1 cellular context compared by ENCODE assay signal in the genomic region with DNA sequence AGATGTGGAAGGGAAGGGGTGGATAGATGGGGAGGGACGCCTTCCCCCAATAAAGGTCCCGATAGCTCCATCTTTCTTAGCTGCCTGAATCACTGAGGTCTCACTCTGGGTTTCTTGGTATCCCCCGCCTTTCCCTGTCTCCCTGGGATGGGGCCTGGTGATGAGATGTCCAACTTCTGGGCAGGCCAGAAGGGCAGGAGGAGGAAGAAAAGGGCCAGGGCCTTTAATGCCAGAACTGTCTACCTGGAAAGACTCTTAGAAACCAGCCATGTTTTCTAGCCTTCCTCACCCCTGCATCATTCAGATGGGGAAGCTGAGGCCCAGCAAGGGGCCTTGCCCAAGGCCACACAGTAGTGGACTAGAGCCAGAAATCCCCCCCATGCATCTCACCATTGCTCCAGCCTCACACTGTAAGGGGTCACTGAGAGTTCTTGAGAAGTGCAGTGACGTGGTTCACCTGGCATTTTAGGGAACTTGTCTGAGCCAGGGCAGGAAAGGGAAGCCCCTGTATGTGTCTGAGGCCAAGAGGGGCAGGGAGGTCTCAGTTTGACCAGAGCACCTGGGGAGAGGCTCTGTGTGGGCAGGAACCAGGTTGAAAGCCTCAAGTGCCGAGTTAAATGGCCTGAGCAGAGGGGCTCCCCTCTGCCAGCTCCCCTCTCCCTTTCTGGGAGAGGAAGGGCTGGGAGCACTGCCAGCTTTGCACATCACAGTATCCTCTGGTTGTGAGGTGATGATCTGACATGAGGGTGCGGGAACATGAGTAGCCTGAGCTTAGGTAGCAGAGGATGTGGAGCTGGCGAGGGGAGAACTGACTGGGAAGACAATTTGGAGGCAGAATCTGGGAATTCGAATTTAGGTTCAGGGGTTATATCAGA.
TF ChIP-seq lines count a peak whose summit lies in the region.

No MANE protein-coding gene starts in this region.

TF ChIP-seq in IMR-90, 13 proteins besides CTCF, POLR2A, EP300 and RAD21 (continued from another document):
- TF ChIP-seq MXI1 (IDR thresholded peaks at IDR 0.05; ENCODE audit: borderline replicate concordance, low read depth, low read length) (no peak), RFX5 (IDR thresholded peaks at IDR 0.05; ENCODE audit: low read depth, low read length) (no peak), MAFK (IDR thresholded peaks at IDR 0.05; ENCODE audit: low read depth, low read length) (no peak), NFE2L2 (IDR thresholded peaks at IDR 0.05; ENCODE audit: low read depth, low read length) (no peak)
